Comparison of ENCODE assay signal across 8 cellular contexts in the genomic region with DNA sequence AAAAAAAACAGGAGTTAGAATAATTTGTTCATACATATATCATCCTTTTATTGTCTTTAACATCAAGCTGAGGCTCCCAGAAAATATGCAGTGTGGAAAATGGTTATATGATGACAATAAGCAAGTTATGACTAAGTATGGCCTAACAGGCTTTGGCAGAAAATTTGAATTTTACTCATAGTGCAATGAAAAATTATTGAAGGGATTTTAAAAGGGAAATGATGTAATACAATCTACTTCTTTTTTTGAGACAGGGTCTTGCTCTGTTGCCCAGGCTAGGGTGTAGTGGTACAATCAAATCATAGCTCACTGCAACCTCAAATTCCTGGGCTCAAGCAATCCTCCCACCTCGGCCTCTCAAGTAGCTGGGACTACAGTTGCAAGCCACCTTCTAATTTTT.
DNase-seq lines count a peak whose midpoint lies in the region; ATAC-seq and TF ChIP-seq lines count a peak whose summit lies in the region.

No MANE protein-coding gene starts in this region.

- peaks cover 4% of the 10 kb centered on the region for H3K36me3 Mint-ChIP-seq in Calu3 (ENCODE audit: insufficient read depth, unreplicated experiment)
- H3K36me3 Mint-ChIP-seq in effector memory CD8-positive, alpha-beta T cell (ENCODE audit: insufficient read depth), result peaks cover 14% of the 10 kb centered on the region

- DNase-seq in Calu3 (no peak), NCI-H2107 treated with DMSO at 0.1 percent for 48 hours (lab: John Stamatoyannopoulos, UW; ENCODE audit: unreplicated experiment) (no peak), LoVo (ENCODE audit: low spot score) (no peak), retina (no peak)
- DNase-seq in effector memory CD8-positive, alpha-beta T cell, result no peak
- DNase-seq in activated CD4-positive, alpha-beta T cell treated with anti-CD3 and anti-CD28 coated beads, Interleukin-2, amount 50 U/mL, for 48 hours, result no peak

- H3K27ac Mint-ChIP-seq in Calu3 (ENCODE audit: unreplicated experiment), result peak overlapping the region; percentile 40
- peak overlapping the region; percentile 49 to 85 for H3K27ac Mint-ChIP-seq in effector memory CD8-positive, alpha-beta T cell

- no TSS peak for BruUV-seq in Calu3 (replicated peaks; lab: Mats Ljungman, UMichigan)

- no peak overlapping the region for H3K4me3 Mint-ChIP-seq in Calu3 (ENCODE audit: low read depth, unreplicated experiment)
- no peak overlapping the region for H3K4me3 Mint-ChIP-seq in effector memory CD8-positive, alpha-beta T cell

- CTCF ChIA-PET in Calu3 (lab: Charles Lee), result interaction anchor here (0.5 to 1.7 kb wide), 8 partner anchors 14 to 359 kb away, joined by 3 to 13 read pairs (median 4); a partner anchor contains a TSS

- intact Hi-C loops in Calu3 (cut with micrococcal nuclease; ENCODE audit: unreplicated experiment), result loop anchor here (2.0 kb wide), 1 partner anchor 92 kb away; a partner anchor contains a TSS

- H3K4me1 Mint-ChIP-seq in Calu3 (ENCODE audit: low read depth, unreplicated experiment), result peaks cover 15% of the 10 kb centered on the region
- H3K4me1 Mint-ChIP-seq in effector memory CD8-positive, alpha-beta T cell (ENCODE audit: low read depth in 2 of 2), result peaks cover 0 to 16% of the 10 kb centered on the region in 2 donors

- H3K27me3 Mint-ChIP-seq in Calu3 (ENCODE audit: unreplicated experiment), result no peaks in the 10 kb centered on the region
- H3K27me3 Mint-ChIP-seq in effector memory CD8-positive, alpha-beta T cell, result no peaks in the 10 kb centered on the region

- ATAC-seq in GM21367 (IDR thresholded peaks at IDR 0.05; ENCODE audit: unreplicated experiment), result peak; percentile 10
- ATAC-seq in HG03342 (IDR thresholded peaks at IDR 0.05; ENCODE audit: unreplicated experiment), result peak; percentile 38
- no peak for ATAC-seq in effector memory CD8-positive, alpha-beta T cell (replicated peaks)

- TF ChIP-seq CTCF in Calu3 (IDR thresholded peaks at IDR 0.05; ENCODE audit: unreplicated experiment), result no peak

- no peaks in the 10 kb centered on the region for H3K9me3 Mint-ChIP-seq in Calu3 (ENCODE audit: low read depth, unreplicated experiment)
- H3K9me3 Mint-ChIP-seq in effector memory CD8-positive, alpha-beta T cell, result no peaks in the 10 kb centered on the region
